Comparison of ENCODE assay signal across 7 cellular contexts in the genomic region with DNA sequence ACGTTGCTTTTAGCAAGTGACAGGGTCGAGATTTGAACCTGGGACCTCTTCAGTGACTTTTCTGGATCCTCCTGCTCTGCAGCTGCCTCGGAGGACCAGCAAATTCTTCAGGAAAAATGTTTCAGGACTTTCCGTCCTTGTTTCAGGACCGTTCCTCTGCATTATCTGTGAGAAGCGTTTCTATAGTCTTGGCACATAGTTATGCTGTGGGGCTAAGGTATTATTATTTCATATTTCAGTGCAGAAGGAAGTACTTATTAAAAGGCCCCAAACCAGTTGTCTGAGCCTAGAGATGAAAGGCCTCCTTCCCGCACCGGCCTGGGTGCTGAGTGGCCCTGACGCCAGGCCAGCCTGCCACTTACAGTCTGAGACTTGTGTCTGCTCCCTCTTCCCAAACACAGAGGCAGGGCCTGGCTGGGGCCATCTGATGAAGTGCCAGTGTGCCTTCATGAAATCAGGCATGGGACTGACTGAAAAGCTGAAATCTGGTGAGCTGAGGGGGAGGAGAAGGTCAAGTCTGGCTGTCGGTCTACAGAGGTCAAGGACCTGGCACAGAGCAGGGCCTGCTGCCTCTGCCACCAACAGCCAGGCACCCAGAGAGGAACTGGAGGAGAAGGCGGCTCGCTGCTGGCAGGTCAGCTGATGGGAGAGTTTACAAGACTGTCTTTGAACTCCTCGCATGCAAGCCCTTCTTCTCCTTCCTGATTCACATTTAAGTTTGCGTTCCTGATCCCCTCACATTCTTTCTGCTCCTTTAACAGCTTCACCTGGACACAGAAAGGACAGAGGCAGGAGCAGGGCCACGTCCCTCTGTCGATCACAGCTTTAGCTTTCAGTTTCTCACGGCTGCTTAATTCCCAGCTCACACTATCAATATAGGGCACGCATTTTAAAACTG. TPM values are rescaled to one million over a fixed set of nuclear protein-coding genes. Genes with fewer than 3 reads are reported as not detected.
DNase-seq lines count a peak whose midpoint lies in the region; ATAC-seq and TF ChIP-seq lines count a peak whose summit lies in the region.

No MANE protein-coding gene starts in this region.

- DNase-seq in RPMI7951 (ENCODE audit: low read depth) (peak; percentile 44), chondrocyte (ENCODE audit: low spot score) (no peak), memory B cell (ENCODE audit: low spot score in 2 of 2) (peak in 1 of 2 donors; percentile 21), tibial artery (peak; percentile 79 to 85), NCI-H1417 (lab: John Stamatoyannopoulos, UW) (no peak)

- no peaks in the 10 kb centered on the region for H3K36me3 Mint-ChIP-seq in chondrocyte (ENCODE audit: low read depth)
- H3K36me3 Mint-ChIP-seq in memory B cell: no peaks in the 10 kb centered on the region

- H3K4me1 Mint-ChIP-seq in chondrocyte (ENCODE audit: low read depth) (peaks cover 19% of the 10 kb centered on the region), memory B cell (peaks cover 5% of the 10 kb centered on the region)

- no peaks in the 10 kb centered on the region for H3K27me3 ChIP-seq in tibial artery

- ATAC-seq in GM18867 (IDR thresholded peaks at IDR 0.05; ENCODE audit: unreplicated experiment) (peak; percentile 81), HG02763 (IDR thresholded peaks at IDR 0.05; ENCODE audit: unreplicated experiment) (peak; percentile 76), memory B cell (ENCODE audit: low read depth) (peak; percentile 84)

- H3K4me3 ChIP-seq in tibial artery: peak overlapping the region; percentile 37 to 49

- H3K4me1 ChIP-seq in tibial artery: peaks cover 0 to 26% (median 17%) of the 10 kb centered on the region in 4 donors

- H3K9me3 ChIP-seq in tibial artery: no peaks in the 10 kb centered on the region

- no peaks in the 10 kb centered on the region for H3K36me3 ChIP-seq in tibial artery

- peak overlapping the region; percentile 79 to 86 for H3K27ac ChIP-seq in tibial artery

- no peaks in the 10 kb centered on the region for H3K9me3 Mint-ChIP-seq in chondrocyte (ENCODE audit: low read depth)
- H3K9me3 Mint-ChIP-seq in memory B cell: no peaks in the 10 kb centered on the region

- H3K4me3 Mint-ChIP-seq in chondrocyte (ENCODE audit: unreplicated experiment) (peak overlapping the region; percentile 61), memory B cell (peak overlapping the region; percentile 91)

- intact Hi-C loops in tibial artery (cut with DNase I; ENCODE audit: low total_unique reads): no loop called here

- H3K27me3 Mint-ChIP-seq in chondrocyte (ENCODE audit: low read depth) (no peaks in the 10 kb centered on the region), memory B cell (no peaks in the 10 kb centered on the region)

- H3K27ac Mint-ChIP-seq in chondrocyte (ENCODE audit: unreplicated experiment) (peak overlapping the region; percentile 88), memory B cell (peak overlapping the region; percentile 67)

- TF ChIP-seq CTCF in chondrocyte (IDR thresholded peaks at IDR 0.05) (no peak), tibial artery (IDR thresholded peaks at IDR 0.05) (no peak)

RNA-seq across cellular contexts. Expression of a gene that starts 8.9 kb away (rescaled TPM):
- 147 and 192 TPM in 2 replicates for total RNA-seq in RPMI7951 (2014; rRNA removed; shearing (Covaris generic))
- total RNA-seq in chondrocyte: 189 to 266 TPM (median 195 TPM) in 3 replicates

Comparison
In these comparisons a context has a peak if more than half of its experiments do, and no peak if none do; other contexts are left out.
1. DNase-seq: peak in RPMI7951 (single experiment) and tibial artery (2 of 2); none in chondrocyte (single experiment) and NCI-H1417 (0 of 3).
2. Peak in every context shown above with its lines, with median percentiles within 50 percentile points of each other: ATAC-seq.